Comparison of ENCODE assay signal across 1 cellular context in the genomic region with DNA sequence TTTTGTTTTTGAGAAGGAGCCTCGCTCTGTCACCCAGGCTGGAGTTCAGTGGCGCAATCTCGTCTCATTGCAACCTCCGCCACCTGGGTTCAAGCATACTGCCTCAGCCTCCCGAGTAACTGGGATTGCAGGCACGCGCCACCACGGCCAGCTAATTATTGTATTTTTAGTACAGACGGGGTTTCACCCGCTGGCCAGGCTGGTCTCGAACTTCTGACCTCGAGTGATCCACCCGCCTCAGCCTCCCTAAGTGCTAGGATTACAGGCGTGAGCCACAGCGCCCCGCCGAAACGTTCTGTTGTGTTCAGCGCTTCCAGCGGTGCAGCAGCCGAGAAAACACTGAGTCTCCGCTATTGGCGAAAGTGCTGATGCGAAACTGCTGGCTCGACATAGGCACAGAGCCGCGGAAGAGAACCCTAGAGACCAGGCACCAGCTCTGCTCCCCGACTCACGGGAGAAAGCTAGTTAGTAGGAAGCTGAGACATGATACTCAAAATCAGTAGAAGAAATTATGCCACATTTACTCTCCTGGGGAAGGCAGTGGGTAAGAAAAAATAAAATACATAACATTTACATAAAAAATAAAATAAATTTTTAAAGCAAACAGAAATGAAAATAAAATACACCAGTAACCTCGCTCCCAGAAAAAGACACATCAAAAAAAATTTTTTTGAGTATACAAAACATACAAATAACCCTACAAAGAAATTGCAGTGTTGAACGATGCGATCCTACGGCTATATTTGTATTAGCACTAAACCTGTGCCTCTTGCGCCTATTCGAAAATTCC.
TF ChIP-seq lines count a peak whose summit lies in the region.

No MANE protein-coding gene starts in this region.

TF ChIP-seq in HepG2, 621 proteins besides CTCF, POLR2A, EP300 and RAD21 (continued from another document and continues in another):
- TF ChIP-seq ARID4A (CRISPR knock-in tag; IDR thresholded peaks at IDR 0.05; ENCODE audit: borderline replicate concordance) (peak; percentile 61; the same call in 1 of the 2 replicates), DNMT3B (CRISPR knock-in tag; conservative IDR thresholded peaks at IDR 0.05) (0 out of 2 replicates have a peak, but pooled peaks have one; percentile 49), RNF2 (conservative IDR thresholded peaks at IDR 0.05; ENCODE audit: low read depth) (0 out of 2 replicates have a peak, but pooled peaks have one; percentile 49), ZNF264 (CRISPR knock-in tag; IDR thresholded peaks at IDR 0.05) (peak; percentile 90), ZNF589 (CRISPR knock-in tag; conservative IDR thresholded peaks at IDR 0.05) (no peak; the same call in 1 of the 2 replicates), ATF5 (CRISPR knock-in tag; IDR thresholded peaks at IDR 0.05; ENCODE audit: low read depth) (no peak), BCL6 (CRISPR knock-in tag; IDR thresholded peaks at IDR 0.05) (peak; percentile 49; the same call in 1 of the 2 replicates), ZBTB38 (CRISPR knock-in tag; IDR thresholded peaks at IDR 0.05) (peak; percentile 92), IRF2 (CRISPR knock-in tag; IDR thresholded peaks at IDR 0.05) (peak; percentile 88), EZH2 (conservative IDR thresholded peaks at IDR 0.05; ENCODE audit: low read depth, low read length) (no peak), ASH2L (IDR thresholded peaks at IDR 0.05; ENCODE audit: insufficient read length, low read depth, low read length) (peak; percentile 55), MED13 (CRISPR knock-in tag; IDR thresholded peaks at IDR 0.05) (no peak), SOX6 (IDR thresholded peaks at IDR 0.05) (no peak), SOX6 (CRISPR knock-in tag; IDR thresholded peaks at IDR 0.05) (peak; percentile 76), ZNF431 (CRISPR knock-in tag; IDR thresholded peaks at IDR 0.05; ENCODE audit: borderline replicate concordance, low read depth) (peak; percentile 62; the same call in 1 of the 2 replicates), ZNF510 (CRISPR knock-in tag; IDR thresholded peaks at IDR 0.05; ENCODE audit: low read depth) (no peak; the same call in 1 of the 2 replicates), ZNF615 (CRISPR knock-in tag; IDR thresholded peaks at IDR 0.05; ENCODE audit: borderline replicate concordance) (no peak), MIER2 (CRISPR knock-in tag; IDR thresholded peaks at IDR 0.05) (peak; percentile 75), ZNF652 (CRISPR knock-in tag; IDR thresholded peaks at IDR 0.05; ENCODE audit: borderline replicate concordance, low read depth) (0 out of 2 replicates have a peak, but pooled peaks have one; percentile 13), SRSF1 (optimal IDR thresholded peaks at IDR 0.05; ENCODE audit: low read depth, low read length) (peak; percentile 10), CAMTA2 (CRISPR knock-in tag; IDR thresholded peaks at IDR 0.05; ENCODE audit: borderline replicate concordance) (no peak), SNAPC4 (CRISPR knock-in tag; IDR thresholded peaks at IDR 0.05) (no peak), PHF5A (CRISPR knock-in tag; IDR thresholded peaks at IDR 0.05; ENCODE audit: low read depth, unreplicated experiment) (no peak)
- TF ChIP-seq, protein P1, sequence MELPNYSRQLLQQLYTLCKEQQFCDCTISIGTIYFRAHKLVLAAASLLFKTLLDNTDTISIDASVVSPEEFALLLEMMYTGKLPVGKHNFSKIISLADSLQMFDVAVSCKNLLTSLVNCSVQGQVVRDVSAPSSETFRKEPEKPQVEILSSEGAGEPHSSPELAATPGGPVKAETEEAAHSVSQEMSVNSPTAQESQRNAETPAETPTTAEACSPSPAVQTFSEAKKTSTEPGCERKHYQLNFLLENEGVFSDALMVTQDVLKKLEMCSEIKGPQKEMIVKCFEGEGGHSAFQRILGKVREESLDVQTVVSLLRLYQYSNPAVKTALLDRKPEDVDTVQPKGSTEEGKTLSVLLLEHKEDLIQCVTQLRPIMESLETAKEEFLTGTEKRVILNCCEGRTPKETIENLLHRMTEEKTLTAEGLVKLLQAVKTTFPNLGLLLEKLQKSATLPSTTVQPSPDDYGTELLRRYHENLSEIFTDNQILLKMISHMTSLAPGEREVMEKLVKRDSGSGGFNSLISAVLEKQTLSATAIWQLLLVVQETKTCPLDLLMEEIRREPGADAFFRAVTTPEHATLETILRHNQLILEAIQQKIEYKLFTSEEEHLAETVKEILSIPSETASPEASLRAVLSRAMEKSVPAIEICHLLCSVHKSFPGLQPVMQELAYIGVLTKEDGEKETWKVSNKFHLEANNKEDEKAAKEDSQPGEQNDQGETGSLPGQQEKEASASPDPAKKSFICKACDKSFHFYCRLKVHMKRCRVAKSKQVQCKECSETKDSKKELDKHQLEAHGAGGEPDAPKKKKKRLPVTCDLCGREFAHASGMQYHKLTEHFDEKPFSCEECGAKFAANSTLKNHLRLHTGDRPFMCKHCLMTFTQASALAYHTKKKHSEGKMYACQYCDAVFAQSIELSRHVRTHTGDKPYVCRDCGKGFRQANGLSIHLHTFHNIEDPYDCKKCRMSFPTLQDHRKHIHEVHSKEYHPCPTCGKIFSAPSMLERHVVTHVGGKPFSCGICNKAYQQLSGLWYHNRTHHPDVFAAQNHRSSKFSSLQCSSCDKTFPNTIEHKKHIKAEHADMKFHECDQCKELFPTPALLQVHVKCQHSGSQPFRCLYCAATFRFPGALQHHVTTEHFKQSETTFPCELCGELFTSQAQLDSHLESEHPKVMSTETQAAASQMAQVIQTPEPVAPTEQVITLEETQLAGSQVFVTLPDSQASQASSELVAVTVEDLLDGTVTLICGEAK (IDR thresholded peaks at IDR 0.05) = no peak
- TF ChIP-seq, protein P1 (CRISPR knock-in tag; IDR thresholded peaks at IDR 0.05) = peak; percentile 59; the same call in 1 of the 2 replicates
- TF ChIP-seq, protein P2, sequence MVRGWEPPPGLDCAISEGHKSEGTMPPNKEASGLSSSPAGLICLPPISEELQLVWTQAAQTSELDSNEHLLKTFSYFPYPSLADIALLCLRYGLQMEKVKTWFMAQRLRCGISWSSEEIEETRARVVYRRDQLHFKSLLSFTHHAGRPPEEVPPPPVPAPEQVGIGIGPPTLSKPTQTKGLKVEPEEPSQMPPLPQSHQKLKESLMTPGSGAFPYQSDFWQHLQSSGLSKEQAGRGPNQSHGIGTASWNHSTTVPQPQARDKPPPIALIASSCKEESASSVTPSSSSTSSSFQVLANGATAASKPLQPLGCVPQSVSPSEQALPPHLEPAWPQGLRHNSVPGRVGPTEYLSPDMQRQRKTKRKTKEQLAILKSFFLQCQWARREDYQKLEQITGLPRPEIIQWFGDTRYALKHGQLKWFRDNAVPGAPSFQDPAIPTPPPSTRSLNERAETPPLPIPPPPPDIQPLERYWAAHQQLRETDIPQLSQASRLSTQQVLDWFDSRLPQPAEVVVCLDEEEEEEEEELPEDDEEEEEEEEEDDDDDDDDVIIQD (CRISPR knock-in tag; IDR thresholded peaks at IDR 0.05; ENCODE audit: low read depth) = no peak
- TF ChIP-seq, protein P3, sequence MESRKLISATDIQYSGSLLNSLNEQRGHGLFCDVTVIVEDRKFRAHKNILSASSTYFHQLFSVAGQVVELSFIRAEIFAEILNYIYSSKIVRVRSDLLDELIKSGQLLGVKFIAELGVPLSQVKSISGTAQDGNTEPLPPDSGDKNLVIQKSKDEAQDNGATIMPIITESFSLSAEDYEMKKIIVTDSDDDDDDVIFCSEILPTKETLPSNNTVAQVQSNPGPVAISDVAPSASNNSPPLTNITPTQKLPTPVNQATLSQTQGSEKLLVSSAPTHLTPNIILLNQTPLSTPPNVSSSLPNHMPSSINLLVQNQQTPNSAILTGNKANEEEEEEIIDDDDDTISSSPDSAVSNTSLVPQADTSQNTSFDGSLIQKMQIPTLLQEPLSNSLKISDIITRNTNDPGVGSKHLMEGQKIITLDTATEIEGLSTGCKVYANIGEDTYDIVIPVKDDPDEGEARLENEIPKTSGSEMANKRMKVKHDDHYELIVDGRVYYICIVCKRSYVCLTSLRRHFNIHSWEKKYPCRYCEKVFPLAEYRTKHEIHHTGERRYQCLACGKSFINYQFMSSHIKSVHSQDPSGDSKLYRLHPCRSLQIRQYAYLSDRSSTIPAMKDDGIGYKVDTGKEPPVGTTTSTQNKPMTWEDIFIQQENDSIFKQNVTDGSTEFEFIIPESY (CRISPR knock-in tag; IDR thresholded peaks at IDR 0.05) = peak; percentile 88
